Comparison of ENCODE assay signal across 19 cellular contexts in the genomic region with DNA sequence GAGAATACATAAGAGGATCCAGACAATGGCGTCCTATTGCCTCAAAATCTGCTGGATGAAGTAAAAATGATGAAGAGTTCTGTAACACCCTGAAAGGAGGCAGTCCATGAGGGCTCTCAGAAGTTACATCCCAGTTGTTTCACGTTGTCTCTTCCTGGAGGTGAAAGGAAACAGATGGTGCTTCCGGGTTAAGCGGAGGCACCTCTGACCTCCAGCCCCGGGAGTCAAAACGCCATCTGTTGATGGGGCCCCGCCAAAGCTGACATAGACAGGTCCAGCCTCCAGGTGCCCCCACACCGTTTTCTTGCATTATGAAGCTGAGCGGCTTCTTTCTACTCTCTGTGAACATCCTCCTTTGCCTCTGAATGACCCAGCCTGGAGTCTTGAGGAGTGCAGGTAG. TPM values are rescaled to one million over a fixed set of nuclear protein-coding genes. Genes with fewer than 3 reads are reported as not detected.
A peak's percentile ranks its signal among the peaks of the same experiment; 100 is the strongest.
DNase-seq lines count a peak whose midpoint lies in the region; ATAC-seq, FAIRE-seq and TF ChIP-seq lines count a peak whose summit lies in the region.
"Had no signal": no experiment of that assay in that cellular context is flagged by ENCODE, and none has a peak within 500 bp of the region (broad histone marks: within the 10 kb centered on the region; RNA-seq: fewer than 3 reads in every experiment).

No MANE protein-coding gene starts in this region.

- no peaks in the 10 kb centered on the region for H4K20me1 ChIP-seq in SK-N-SH (ENCODE audit: insufficient read depth)

- H3K27me3 ChIP-seq in SK-N-SH (ENCODE audit: insufficient read depth) (peaks cover 18% of the 10 kb centered on the region; the same call in 1 of the 2 replicates), neuronal stem cell (ENCODE audit: control insufficient read depth in 3 of 3, insufficient read depth in 3 of 3, low read depth in 1 of 3, low read length in 3 of 3) (peaks cover 0 to 11% (median 0%) of the 10 kb centered on the region in 3 experiments)

- H3K23ac ChIP-seq in neuronal stem cell (ENCODE audit: low read depth, low read length, poor library complexity): no peak overlapping the region

- no peak overlapping the region for H4K91ac ChIP-seq in neuronal stem cell (ENCODE audit: low read depth, low read length, poor library complexity)

- WGBS in SK-N-SH (ENCODE audit: low lambda C conversion rate): 33% methylated on average over 9 of the region's 9 CpGs
- no CpG with 5 or more reads among the region's 9 CpGs for WGBS in neuronal stem cell (ENCODE audit: extremely low coverage in 2 of 2, insufficient read length in 2 of 2, insufficient replicate concordance in 1 of 2), 2 donors

- H3K4me2 ChIP-seq in SK-N-SH (no peak overlapping the region), neuronal stem cell (ENCODE audit: insufficient read depth, low read length, poor library complexity, severe bottlenecking) (no peak overlapping the region)

- no peak overlapping the region for H3K9ac ChIP-seq in SK-N-SH
- H3K9ac ChIP-seq in neuronal stem cell (ENCODE audit: low read depth, low read length, poor library complexity): no peak overlapping the region

- H2BK15ac ChIP-seq in neuronal stem cell (ENCODE audit: low read length): no peak overlapping the region

- no peak for TF ChIP-seq RAD21 in SK-N-SH (IDR thresholded peaks at IDR 0.05; ENCODE audit: low read length)

- CTCF ChIA-PET in SK-N-SH (lab: Yijun Ruan, JAX): no interaction called here

- H3K4me3 ChIP-seq in SK-N-SH (ENCODE audit: low read depth in 2 of 2, low read length in 1 of 2): no peak overlapping the region
- no peak overlapping the region for H3K4me3 ChIP-seq in neuronal stem cell (ENCODE audit: low read length in 2 of 2)

- H3F3A ChIP-seq in SK-N-SH (replicated peaks; ENCODE audit: insufficient read depth): no peaks in the 10 kb centered on the region

- no peak overlapping the region for H4K8ac ChIP-seq in neuronal stem cell (ENCODE audit: low read depth, low read length)

- no peaks in the 10 kb centered on the region for H3K9me2 ChIP-seq in SK-N-SH

- ATAC-seq in SK-N-SH treated with all-trans-retinoic acid at 6 μM for 48 hours: no peak
- ATAC-seq in GM21526 (IDR thresholded peaks at IDR 0.05; ENCODE audit: low FRiP score, unreplicated experiment): no peak
- ATAC-seq in HG03457 (IDR thresholded peaks at IDR 0.05; ENCODE audit: unreplicated experiment): no peak
- no peak for ATAC-seq in HG02759 (IDR thresholded peaks at IDR 0.05; ENCODE audit: unreplicated experiment)

- H3K9me3 ChIP-seq in SK-N-SH (no peaks in the 10 kb centered on the region), neuronal stem cell (replicated peaks in 1 of 2; ENCODE audit: control insufficient read depth in 2 of 2, insufficient read depth in 1 of 2, low read depth in 1 of 2, low read length in 2 of 2) (peaks cover 0 to 2% of the 10 kb centered on the region in 2 donors)
- H3K9me3 ChIP-seq: BE2C had no signal

- H3K14ac ChIP-seq in neuronal stem cell (ENCODE audit: low read length): no peak overlapping the region

- no peak overlapping the region for H2BK12ac ChIP-seq in neuronal stem cell (ENCODE audit: low read length)

- no peak for TF ChIP-seq CTCF in SK-N-SH (IDR thresholded peaks at IDR 0.05)

- peak; percentile 44 for FAIRE-seq in HTR-8/SVneo (lab: Jason Lieb, UNC)
- FAIRE-seq: GM12892, H54 had no signal

- no peak overlapping the region for H2AK5ac ChIP-seq in neuronal stem cell (ENCODE audit: low read depth, low read length)

- no peak for DNase-seq in SK-N-SH
- no peak for DNase-seq in HTR-8/SVneo (ENCODE audit: insufficient read length, low spot score)
- peak; percentile 44 for DNase-seq in NCI-H69 (lab: John Stamatoyannopoulos, UW)
- DNase-seq in neuronal stem cell (ENCODE audit: low spot score): no peak
- DNase-seq: BE2C; C1 segment of cervical spinal cord; CD4-positive, CD25-positive, alpha-beta regulatory T cell; CD8-positive, alpha-beta memory T cell; COR-L47; DMS153; DMS79; GDM1; HCEC 1CT had no signal

- H3K18ac ChIP-seq in neuronal stem cell (ENCODE audit: low read length): no peak overlapping the region

- H2BK5ac ChIP-seq in neuronal stem cell (ENCODE audit: low read length): no peak overlapping the region

- H3K4me1 ChIP-seq in SK-N-SH (ENCODE audit: control insufficient read depth in 1 of 2, insufficient read depth in 2 of 2, low read depth in 1 of 2, low read length in 1 of 2) (no peaks in the 10 kb centered on the region), neuronal stem cell (ENCODE audit: control insufficient read depth in 2 of 2, insufficient read depth in 1 of 2, low read depth in 1 of 2, low read length in 2 of 2) (no peaks in the 10 kb centered on the region)
- H3K4me1 ChIP-seq: BE2C had no signal

- no peak for TF ChIP-seq EP300 in SK-N-SH (IDR thresholded peaks at IDR 0.05; ENCODE audit: borderline replicate concordance in 1 of 2, low read depth in 1 of 2, low read length in 1 of 2)

- no peak overlapping the region for H2BK120ac ChIP-seq in neuronal stem cell (ENCODE audit: low read depth, low read length)

- H2AFZ ChIP-seq in SK-N-SH (ENCODE audit: low read depth) (0 out of 2 replicates have a peak overlapping the region, but pooled peaks have one; percentile 41), neuronal stem cell (ENCODE audit: low read length) (peak overlapping the region; percentile 22)

- POLR2A ChIA-PET in SK-N-SH (lab: Yijun Ruan, JAX): no interaction called here

- H3K36me3 ChIP-seq in SK-N-SH (replicated peaks in 1 of 2; ENCODE audit: control insufficient read depth in 1 of 2, insufficient read depth in 2 of 2, low read length in 1 of 2) (no peaks in the 10 kb centered on the region), neuronal stem cell (replicated peaks in 1 of 2; ENCODE audit: control insufficient read depth in 2 of 2, insufficient read depth in 2 of 2, low read length in 2 of 2) (no peaks in the 10 kb centered on the region)
- H3K36me3 ChIP-seq: BE2C had no signal

- H3K4ac ChIP-seq in neuronal stem cell (ENCODE audit: low read length): no peak overlapping the region

- no peaks in the 10 kb centered on the region for H3K79me2 ChIP-seq in SK-N-SH (ENCODE audit: insufficient read depth)

- no peaks in the 10 kb centered on the region for H3K79me1 ChIP-seq in neuronal stem cell (ENCODE audit: low read depth, low read length)

- H3K27ac ChIP-seq in SK-N-SH (ENCODE audit: low read depth in 2 of 2, low read length in 1 of 2) (no peak overlapping the region), neuronal stem cell (replicated peaks; ENCODE audit: low read length) (no peak overlapping the region)

TF ChIP-seq in SK-N-SH, 30 proteins besides CTCF, POLR2A, EP300 and RAD21 (continues in another document):
- TF ChIP-seq, protein P1, sequence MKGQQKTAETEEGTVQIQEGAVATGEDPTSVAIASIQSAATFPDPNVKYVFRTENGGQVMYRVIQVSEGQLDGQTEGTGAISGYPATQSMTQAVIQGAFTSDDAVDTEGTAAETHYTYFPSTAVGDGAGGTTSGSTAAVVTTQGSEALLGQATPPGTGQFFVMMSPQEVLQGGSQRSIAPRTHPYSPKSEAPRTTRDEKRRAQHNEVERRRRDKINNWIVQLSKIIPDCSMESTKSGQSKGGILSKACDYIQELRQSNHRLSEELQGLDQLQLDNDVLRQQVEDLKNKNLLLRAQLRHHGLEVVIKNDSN (IDR thresholded peaks at IDR 0.05; ENCODE audit: borderline replicate concordance, low read depth): no peak
- TF ChIP-seq MEF2A (IDR thresholded peaks at IDR 0.05; ENCODE audit: borderline replicate concordance, low read depth): no peak
- no peak for TF ChIP-seq GABPA (IDR thresholded peaks at IDR 0.05; ENCODE audit: low read depth)

TF ChIP-seq in SK-N-SH treated with all-trans-retinoic acid at 6 μM for 48 hours, 23 proteins besides CTCF, POLR2A, EP300 and RAD21 (continues in another document):
- TF ChIP-seq ZC3H10 (CRISPR knock-in tag; IDR thresholded peaks at IDR 0.05) (no peak), ESRRG (CRISPR knock-in tag; IDR thresholded peaks at IDR 0.05) (no peak), GLIS3 (CRISPR knock-in tag; IDR thresholded peaks at IDR 0.05) (no peak), ISL1 (CRISPR knock-in tag; IDR thresholded peaks at IDR 0.05) (no peak), CSDC2 (CRISPR knock-in tag; IDR thresholded peaks at IDR 0.05) (no peak), ZNF8 (CRISPR knock-in tag; IDR thresholded peaks at IDR 0.05) (no peak), CSRNP3 (CRISPR knock-in tag; IDR thresholded peaks at IDR 0.05) (no peak), ARNTL (CRISPR knock-in tag; IDR thresholded peaks at IDR 0.05; ENCODE audit: borderline replicate concordance, low read depth) (no peak), RARB (CRISPR knock-in tag; IDR thresholded peaks at IDR 0.05) (no peak)

RNA-seq across cellular contexts. Expression of gene SEMG2, which starts 9.5 kb away (rescaled TPM):
- not detected in 2 replicates for polyA plus RNA-seq in SK-N-SH (2012; rRNA removed)
- not detected in 2 replicates for polyA plus RNA-seq in SK-N-SH (2012; cell fraction: cytosol; rRNA removed)
- polyA plus RNA-seq in SK-N-SH (2012; cell fraction: nucleus; rRNA removed): not detected in 2 replicates
- polyA plus RNA-seq in neuronal stem cell (2013, experiment 1 of 2): not detected
- polyA plus RNA-seq in neuronal stem cell (2013, experiment 2 of 2): not detected
- polyA plus RNA-seq: CD4-positive, CD25-positive, alpha-beta regulatory T cell; CD8-positive, alpha-beta memory T cell had no signal

RNA-seq across cellular contexts. Expression of gene SLPI, which starts 23.7 kb away (rescaled TPM):
- not detected in 2 replicates for polyA plus RNA-seq in SK-N-SH (2012; rRNA removed)
- polyA plus RNA-seq in SK-N-SH (2012; cell fraction: cytosol; rRNA removed): not detected in 2 replicates
- 0.11 TPM in 1 of 2 replicates, not detected in the other for polyA plus RNA-seq in SK-N-SH (2012; cell fraction: nucleus; rRNA removed)
- not detected for polyA plus RNA-seq in neuronal stem cell (2013, experiment 1 of 2)
- not detected for polyA plus RNA-seq in neuronal stem cell (2013, experiment 2 of 2)
- polyA plus RNA-seq: CD4-positive, CD25-positive, alpha-beta regulatory T cell; CD8-positive, alpha-beta memory T cell had no signal

RNA-seq across cellular contexts. Expression of gene SEMG1, which starts 23.8 kb away (rescaled TPM):
- not detected in 2 replicates for polyA plus RNA-seq in SK-N-SH (2012; rRNA removed)
- polyA plus RNA-seq in SK-N-SH (2012; cell fraction: cytosol; rRNA removed): not detected in 2 replicates
- not detected in 2 replicates for polyA plus RNA-seq in SK-N-SH (2012; cell fraction: nucleus; rRNA removed)
- not detected for polyA plus RNA-seq in neuronal stem cell (2013, experiment 1 of 2)
- not detected for polyA plus RNA-seq in neuronal stem cell (2013, experiment 2 of 2)
- polyA plus RNA-seq: CD4-positive, CD25-positive, alpha-beta regulatory T cell; CD8-positive, alpha-beta memory T cell had no signal

RNA-seq across cellular contexts. Expression of gene PI3, which starts 55.9 kb away (rescaled TPM):
- polyA plus RNA-seq in SK-N-SH (2012; rRNA removed): 0.12 TPM in 1 of 2 replicates, not detected in the other
- not detected in 2 replicates for polyA plus RNA-seq in SK-N-SH (2012; cell fraction: cytosol; rRNA removed)
- 0.18 TPM in 1 of 2 replicates, not detected in the other for polyA plus RNA-seq in SK-N-SH (2012; cell fraction: nucleus; rRNA removed)
- polyA plus RNA-seq in neuronal stem cell (2013, experiment 1 of 2): not detected
- not detected for polyA plus RNA-seq in neuronal stem cell (2013, experiment 2 of 2)
- polyA plus RNA-seq: CD4-positive, CD25-positive, alpha-beta regulatory T cell; CD8-positive, alpha-beta memory T cell had no signal
